8 cellular contexts compared by ENCODE assay signal in the genomic region with DNA sequence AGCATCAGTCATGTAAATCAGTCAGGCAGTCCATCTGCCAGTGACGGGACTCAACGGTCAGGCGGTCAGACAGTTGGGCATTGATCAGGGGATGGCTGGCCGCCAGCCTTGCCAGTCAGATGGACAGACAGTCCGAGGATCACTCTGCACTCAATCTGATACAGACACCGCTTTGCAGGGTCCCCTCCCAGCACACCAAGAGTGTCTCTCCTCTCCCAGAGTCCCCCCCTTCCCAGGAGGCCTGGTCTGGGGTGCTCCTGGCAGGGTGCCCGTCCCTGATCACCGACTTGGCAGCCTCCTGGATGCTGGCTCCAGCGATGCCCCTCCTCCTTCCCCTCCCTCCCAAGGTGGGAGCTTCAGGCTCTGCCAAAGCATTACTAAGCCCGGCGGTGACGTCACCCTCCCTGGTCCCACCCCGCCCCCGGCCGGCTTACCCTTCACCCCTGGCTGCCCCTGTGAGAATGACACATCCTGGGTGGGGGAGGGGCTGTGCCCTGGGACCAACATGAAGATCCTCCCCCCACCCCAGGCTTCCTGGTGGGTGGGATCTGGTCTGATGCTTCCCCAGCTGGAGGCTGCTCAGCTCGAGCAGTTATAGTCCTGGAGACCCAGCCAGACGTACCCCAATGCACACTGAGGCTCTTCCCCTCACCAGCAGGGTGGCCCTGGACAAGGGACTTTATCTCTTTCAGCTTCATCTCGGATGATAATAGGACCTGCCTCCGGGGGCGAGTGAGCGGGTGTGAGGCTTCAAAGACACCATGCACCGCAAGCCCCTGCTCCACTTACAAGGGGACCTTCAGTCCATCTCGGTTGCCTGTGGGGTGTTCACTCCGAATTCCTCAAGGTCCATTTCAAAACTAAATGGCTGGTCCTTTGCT.
DNase-seq lines count a peak whose midpoint lies in the region; ATAC-seq lines count a peak whose summit lies in the region.

No MANE protein-coding gene starts in this region.

- no peaks in the 10 kb centered on the region for H3K36me3 ChIP-seq in adipocyte (ENCODE audit: control insufficient read depth, insufficient read depth, low read length, severe bottlenecking)

- H3K9me3 ChIP-seq in adipocyte (ENCODE audit: control insufficient read depth, low read length) (no peaks in the 10 kb centered on the region), iPS-18c (ENCODE audit: control insufficient read depth, insufficient read depth, low read length) (peaks cover 5% of the 10 kb centered on the region)

- no peaks in the 10 kb centered on the region for H3K4me1 Mint-ChIP-seq in stimulated activated naive CD8-positive, alpha-beta T cell treated with anti-CD3 and anti-CD28 coated beads, Interleukin-15, amount 100 ng/mL, for 72 hours

- H3K4me1 ChIP-seq in adipocyte (ENCODE audit: control insufficient read depth, insufficient read depth, low read length): peaks cover 16% of the 10 kb centered on the region

- H3K27me3 Mint-ChIP-seq in stimulated activated naive CD8-positive, alpha-beta T cell treated with anti-CD3 and anti-CD28 coated beads, Interleukin-15, amount 100 ng/mL, for 72 hours: peaks cover 23% of the 10 kb centered on the region

- ATAC-seq in stimulated activated naive CD8-positive, alpha-beta T cell treated with anti-CD3 and anti-CD28 coated beads, Interleukin-15, amount 100 ng/mL, for 72 hours: peak; percentile 23
- ATAC-seq in HG03378 (IDR thresholded peaks at IDR 0.05; ENCODE audit: unreplicated experiment): no peak
- no peak for ATAC-seq in HG03196 (IDR thresholded peaks at IDR 0.05; ENCODE audit: unreplicated experiment)

- no peak overlapping the region for H3K4me3 Mint-ChIP-seq in stimulated activated naive CD8-positive, alpha-beta T cell treated with anti-CD3 and anti-CD28 coated beads, Interleukin-15, amount 100 ng/mL, for 72 hours

- H3K9me3 Mint-ChIP-seq in stimulated activated naive CD8-positive, alpha-beta T cell treated with anti-CD3 and anti-CD28 coated beads, Interleukin-15, amount 100 ng/mL, for 72 hours: no peaks in the 10 kb centered on the region

- no peak overlapping the region for H3K9ac ChIP-seq in adipocyte (ENCODE audit: low read length)

- no peak overlapping the region for H3K27ac Mint-ChIP-seq in stimulated activated naive CD8-positive, alpha-beta T cell treated with anti-CD3 and anti-CD28 coated beads, Interleukin-15, amount 100 ng/mL, for 72 hours

- peaks cover 3% of the 10 kb centered on the region for H3K27me3 ChIP-seq in adipocyte (replicated peaks; ENCODE audit: control insufficient read depth, insufficient read depth, low read length)

- DNase-seq in EH (ENCODE audit: low read depth): peak; percentile 59
- DNase-seq in NCI-H1092 (lab: John Stamatoyannopoulos, UW): peak; percentile 85
- DNase-seq in adipocyte (ENCODE audit: low read depth): peak; percentile 32
- no peak for DNase-seq in stimulated activated naive CD8-positive, alpha-beta T cell treated with anti-CD3 and anti-CD28 coated beads, Interleukin-15, amount 100 ng/mL, for 72 hours
- no peak for DNase-seq in activated gamma-delta T cell treated with Interleukin-2 at 50 U/mL for 16 hours

- H3K4me3 ChIP-seq in adipocyte (ENCODE audit: low read length): no peak overlapping the region
- peak overlapping the region; percentile 20; the same call in 1 of the 2 replicates for H3K4me3 ChIP-seq in iPS-18c (ENCODE audit: insufficient read depth, low read depth, low read length)

Comparison
In these comparisons a context has a peak if more than half of its experiments do, and no peak if none do; other contexts are left out.
1. DNase-seq: peak in EH (single experiment), NCI-H1092 (single experiment) and adipocyte (single experiment); none in stimulated activated naive CD8-positive, alpha-beta T cell treated with anti-CD3 and anti-CD28 coated beads, Interleukin-15, amount 100 ng/mL, for 72 hours (0 of 2) and activated gamma-delta T cell treated with Interleukin-2 at 50 U/mL for 16 hours (single experiment).